ENCODE assay signal across 1 cellular context in the genomic region with DNA sequence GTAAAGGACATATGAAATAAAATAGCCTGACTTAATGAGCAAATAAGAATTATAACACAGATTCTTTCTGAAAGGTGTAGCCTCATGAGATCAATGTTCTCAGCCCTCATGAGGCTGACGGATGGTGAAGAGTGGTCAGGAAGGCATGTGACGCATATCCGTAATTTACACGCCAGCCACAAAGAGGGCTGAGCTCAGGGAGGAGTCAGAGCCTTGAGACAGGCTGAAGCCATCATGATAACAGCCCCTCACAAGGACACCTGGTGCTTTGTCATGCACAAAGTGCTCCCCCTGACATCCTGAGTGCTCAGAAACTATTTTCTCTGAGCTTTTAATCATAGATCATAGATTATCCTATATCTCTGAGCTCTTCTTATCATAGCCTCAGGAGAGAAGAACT.
TF ChIP-seq lines count a peak whose summit lies in the region.

No MANE protein-coding gene starts in this region.

TF ChIP-seq in GM23338, 12 proteins besides CTCF, POLR2A, EP300 and RAD21 (continued from another document):
- TF ChIP-seq, protein P1, sequence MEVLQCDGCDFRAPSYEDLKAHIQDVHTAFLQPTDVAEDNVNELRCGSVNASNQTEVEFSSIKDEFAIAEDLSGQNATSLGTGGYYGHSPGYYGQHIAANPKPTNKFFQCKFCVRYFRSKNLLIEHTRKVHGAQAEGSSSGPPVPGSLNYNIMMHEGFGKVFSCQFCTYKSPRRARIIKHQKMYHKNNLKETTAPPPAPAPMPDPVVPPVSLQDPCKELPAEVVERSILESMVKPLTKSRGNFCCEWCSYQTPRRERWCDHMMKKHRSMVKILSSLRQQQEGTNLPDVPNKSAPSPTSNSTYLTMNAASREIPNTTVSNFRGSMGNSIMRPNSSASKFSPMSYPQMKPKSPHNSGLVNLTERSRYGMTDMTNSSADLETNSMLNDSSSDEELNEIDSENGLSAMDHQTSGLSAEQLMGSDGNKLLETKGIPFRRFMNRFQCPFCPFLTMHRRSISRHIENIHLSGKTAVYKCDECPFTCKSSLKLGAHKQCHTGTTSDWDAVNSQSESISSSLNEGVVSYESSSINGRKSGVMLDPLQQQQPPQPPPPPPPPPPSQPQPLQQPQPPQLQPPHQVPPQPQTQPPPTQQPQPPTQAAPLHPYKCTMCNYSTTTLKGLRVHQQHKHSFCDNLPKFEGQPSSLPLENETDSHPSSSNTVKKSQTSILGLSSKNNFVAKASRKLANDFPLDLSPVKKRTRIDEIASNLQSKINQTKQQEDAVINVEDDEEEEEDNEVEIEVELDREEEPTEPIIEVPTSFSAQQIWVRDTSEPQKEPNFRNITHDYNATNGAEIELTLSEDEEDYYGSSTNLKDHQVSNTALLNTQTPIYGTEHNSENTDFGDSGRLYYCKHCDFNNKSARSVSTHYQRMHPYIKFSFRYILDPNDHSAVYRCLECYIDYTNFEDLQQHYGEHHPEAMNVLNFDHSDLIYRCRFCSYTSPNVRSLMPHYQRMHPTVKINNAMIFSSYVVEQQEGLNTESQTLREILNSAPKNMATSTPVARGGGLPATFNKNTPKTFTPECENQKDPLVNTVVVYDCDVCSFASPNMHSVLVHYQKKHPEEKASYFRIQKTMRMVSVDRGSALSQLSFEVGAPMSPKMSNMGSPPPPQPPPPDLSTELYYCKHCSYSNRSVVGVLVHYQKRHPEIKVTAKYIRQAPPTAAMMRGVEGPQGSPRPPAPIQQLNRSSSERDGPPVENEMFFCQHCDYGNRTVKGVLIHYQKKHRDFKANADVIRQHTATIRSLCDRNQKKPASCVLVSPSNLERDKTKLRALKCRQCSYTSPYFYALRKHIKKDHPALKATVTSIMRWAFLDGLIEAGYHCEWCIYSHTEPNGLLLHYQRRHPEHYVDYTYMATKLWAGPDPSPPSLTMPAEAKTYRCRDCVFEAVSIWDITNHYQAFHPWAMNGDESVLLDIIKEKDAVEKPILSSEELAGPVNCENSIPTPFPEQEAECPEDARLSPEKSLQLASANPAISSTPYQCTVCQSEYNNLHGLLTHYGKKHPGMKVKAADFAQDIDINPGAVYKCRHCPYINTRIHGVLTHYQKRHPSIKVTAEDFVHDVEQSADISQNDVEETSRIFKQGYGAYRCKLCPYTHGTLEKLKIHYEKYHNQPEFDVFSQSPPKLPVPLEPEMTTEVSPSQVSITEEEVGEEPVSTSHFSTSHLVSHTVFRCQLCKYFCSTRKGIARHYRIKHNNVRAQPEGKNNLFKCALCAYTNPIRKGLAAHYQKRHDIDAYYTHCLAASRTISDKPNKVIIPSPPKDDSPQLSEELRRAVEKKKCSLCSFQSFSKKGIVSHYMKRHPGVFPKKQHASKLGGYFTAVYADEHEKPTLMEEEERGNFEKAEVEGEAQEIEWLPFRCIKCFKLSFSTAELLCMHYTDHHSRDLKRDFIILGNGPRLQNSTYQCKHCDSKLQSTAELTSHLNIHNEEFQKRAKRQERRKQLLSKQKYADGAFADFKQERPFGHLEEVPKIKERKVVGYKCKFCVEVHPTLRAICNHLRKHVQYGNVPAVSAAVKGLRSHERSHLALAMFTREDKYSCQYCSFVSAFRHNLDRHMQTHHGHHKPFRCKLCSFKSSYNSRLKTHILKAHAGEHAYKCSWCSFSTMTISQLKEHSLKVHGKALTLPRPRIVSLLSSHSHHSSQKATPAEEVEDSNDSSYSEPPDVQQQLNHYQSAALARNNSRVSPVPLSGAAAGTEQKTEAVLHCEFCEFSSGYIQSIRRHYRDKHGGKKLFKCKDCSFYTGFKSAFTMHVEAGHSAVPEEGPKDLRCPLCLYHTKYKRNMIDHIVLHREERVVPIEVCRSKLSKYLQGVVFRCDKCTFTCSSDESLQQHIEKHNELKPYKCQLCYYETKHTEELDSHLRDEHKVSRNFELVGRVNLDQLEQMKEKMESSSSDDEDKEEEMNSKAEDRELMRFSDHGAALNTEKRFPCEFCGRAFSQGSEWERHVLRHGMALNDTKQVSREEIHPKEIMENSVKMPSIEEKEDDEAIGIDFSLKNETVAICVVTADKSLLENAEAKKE (CRISPR knock-in tag; IDR thresholded peaks at IDR 0.05): no peak
- TF ChIP-seq, protein P2, sequence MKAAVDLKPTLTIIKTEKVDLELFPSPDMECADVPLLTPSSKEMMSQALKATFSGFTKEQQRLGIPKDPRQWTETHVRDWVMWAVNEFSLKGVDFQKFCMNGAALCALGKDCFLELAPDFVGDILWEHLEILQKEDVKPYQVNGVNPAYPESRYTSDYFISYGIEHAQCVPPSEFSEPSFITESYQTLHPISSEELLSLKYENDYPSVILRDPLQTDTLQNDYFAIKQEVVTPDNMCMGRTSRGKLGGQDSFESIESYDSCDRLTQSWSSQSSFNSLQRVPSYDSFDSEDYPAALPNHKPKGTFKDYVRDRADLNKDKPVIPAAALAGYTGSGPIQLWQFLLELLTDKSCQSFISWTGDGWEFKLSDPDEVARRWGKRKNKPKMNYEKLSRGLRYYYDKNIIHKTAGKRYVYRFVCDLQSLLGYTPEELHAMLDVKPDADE (IDR thresholded peaks at IDR 0.05): no peak
- TF ChIP-seq NANOG (IDR thresholded peaks at IDR 0.05; ENCODE audit: borderline replicate concordance): no peak
- TF ChIP-seq POLR2AphosphoS5 (IDR thresholded peaks at IDR 0.05; ENCODE audit: low read depth): no peak
